Comparison of ENCODE assay signal across 12 cellular contexts in genomic region chr5:151449288-151449687, GRCh38. TPM values are rescaled to one million over a fixed set of nuclear protein-coding genes. Genes with fewer than 3 reads are reported as not detected.
DNase-seq lines count a peak whose midpoint lies in the region; ATAC-seq, FAIRE-seq and TF ChIP-seq lines count a peak whose summit lies in the region.
"Had no signal": no experiment of that assay in that cellular context is flagged by ENCODE, and none has a peak within 500 bp of the region (broad histone marks: within the 10 kb centered on the region; RNA-seq: fewer than 3 reads in every experiment).

No MANE protein-coding gene starts in this region.

- H3K36me3 ChIP-seq in astrocyte (ENCODE audit: insufficient read depth, low read length), result no peaks in the 10 kb centered on the region

- no peak for ATAC-seq in HG03521 (IDR thresholded peaks at IDR 0.05; ENCODE audit: unreplicated experiment)

- H3K9me3 Mint-ChIP-seq in CD14-positive monocyte (peaks cover 0 to 2% (median 0%) of the 10 kb centered on the region in 7 donors), IgD-negative memory B cell (no peaks in the 10 kb centered on the region), astrocyte (ENCODE audit: unreplicated experiment) (no peaks in the 10 kb centered on the region), nephron (peaks cover 2% of the 10 kb centered on the region)

- DNase-seq in CD14-positive monocyte (ENCODE audit: low spot score) (no peak), astrocyte (ENCODE audit: low read depth) (no peak), ureter (ENCODE audit: low spot score) (no peak), hippocampal formation (lab: John Stamatoyannopoulos, UW) (no peak)
- DNase-seq in activated effector memory CD4-positive, alpha-beta T cell treated with Interleukin-2 at 50 U/mL for 16 hours, result no peak
- DNase-seq: dermis blood vessel endothelial cell, DMS153, KBM-7, NCI-H526 had no signal

- TF ChIP-seq CTCF in CD14-positive monocyte (IDR thresholded peaks at IDR 0.05), result no peak
- TF ChIP-seq CTCF in astrocyte (IDR thresholded peaks at IDR 0.05; ENCODE audit: insufficient read depth, low read depth, low read length), result no peak
- no peak for TF ChIP-seq CTCF in nephron (IDR thresholded peaks at IDR 0.05; ENCODE audit: unreplicated experiment in 3 of 3)

- H3K9me3 ChIP-seq in astrocyte (ENCODE audit: insufficient read depth, low read depth, low read length), result no peaks in the 10 kb centered on the region

- H3K79me2 ChIP-seq in astrocyte (ENCODE audit: insufficient read depth, low read length), result peaks cover 35% of the 10 kb centered on the region

- peak overlapping the region; percentile 87 for H3K9ac ChIP-seq in astrocyte (ENCODE audit: low read length)

- H3K4me2 ChIP-seq in astrocyte (ENCODE audit: low read length), result peak overlapping the region; percentile 99

- H3K27ac Mint-ChIP-seq in CD14-positive monocyte, result peak overlapping the region in 5 of 7 donors; percentile 20 to 97 (median 89)
- H3K27ac Mint-ChIP-seq in IgD-negative memory B cell, result peak overlapping the region in 1 of 3 donors; percentile 89
- H3K27ac Mint-ChIP-seq in astrocyte (ENCODE audit: unreplicated experiment), result no peak overlapping the region
- peak overlapping the region; percentile 5 to 69 (median 11) for H3K27ac Mint-ChIP-seq in nephron

- peaks cover 39% of the 10 kb centered on the region for H3K4me1 Mint-ChIP-seq in CD14-positive monocyte
- H3K4me1 Mint-ChIP-seq in IgD-negative memory B cell, result peaks cover 6 to 17% (median 17%) of the 10 kb centered on the region in 3 donors
- peaks cover 18% of the 10 kb centered on the region for H3K4me1 Mint-ChIP-seq in astrocyte (ENCODE audit: low read depth, unreplicated experiment)
- peaks cover 34% of the 10 kb centered on the region for H3K4me1 Mint-ChIP-seq in nephron

- peaks cover 17% of the 10 kb centered on the region for H4K20me1 ChIP-seq in astrocyte (ENCODE audit: insufficient read depth, low read length)

- H2AFZ ChIP-seq in astrocyte (ENCODE audit: low read depth, low read length), result no peak overlapping the region

- H3K36me3 Mint-ChIP-seq in CD14-positive monocyte, result peaks cover 16 to 25% of the 10 kb centered on the region in 2 donors
- peaks cover 2% of the 10 kb centered on the region for H3K36me3 Mint-ChIP-seq in IgD-negative memory B cell
- H3K36me3 Mint-ChIP-seq in astrocyte (ENCODE audit: low read depth, unreplicated experiment), result no peaks in the 10 kb centered on the region
- H3K36me3 Mint-ChIP-seq in nephron (ENCODE audit: low read depth), result no peaks in the 10 kb centered on the region

- H3K4me3 Mint-ChIP-seq in CD14-positive monocyte (peak overlapping the region in 1 of 2 donors; percentile 97), IgD-negative memory B cell (peak overlapping the region; percentile 88 to 99 (median 96)), astrocyte (ENCODE audit: unreplicated experiment) (no peak overlapping the region), nephron (peak overlapping the region; percentile 91 to 98 (median 97))

- H3K4me1 ChIP-seq in astrocyte (ENCODE audit: insufficient read depth, low read length), result peaks cover 22% of the 10 kb centered on the region

- no peak for FAIRE-seq in astrocyte (lab: Jason Lieb, UNC)

- intact Hi-C loops in CD14-positive monocyte (cut with micrococcal nuclease), result loop anchor here (2.0 to 5.0 kb wide), 3 partner anchors 53 to 204 kb away; no protein-coding TSS in a partner anchor

- H3K27me3 Mint-ChIP-seq in CD14-positive monocyte (ENCODE audit: low read depth in 3 of 3), result peaks cover 0 to 2% (median 0%) of the 10 kb centered on the region in 3 donors
- peaks cover 8% of the 10 kb centered on the region for H3K27me3 Mint-ChIP-seq in IgD-negative memory B cell
- H3K27me3 Mint-ChIP-seq in astrocyte (ENCODE audit: low read depth, unreplicated experiment), result peaks cover 8% of the 10 kb centered on the region
- peaks cover 7% of the 10 kb centered on the region for H3K27me3 Mint-ChIP-seq in nephron (ENCODE audit: low read depth)

- no peak overlapping the region for H3K27ac ChIP-seq in astrocyte (ENCODE audit: low read depth, low read length)

- no peak overlapping the region for H3K4me3 ChIP-seq in astrocyte (ENCODE audit: insufficient read depth, low read depth, low read length)

- no peaks in the 10 kb centered on the region for H3K27me3 ChIP-seq in astrocyte (ENCODE audit: insufficient read depth, low read length)

RNA-seq across cellular contexts. Expression of gene SLC36A1, which starts 1.9 kb away (rescaled TPM):
- polyA plus RNA-seq in CD14-positive monocyte (1 to 10 TPM; 5.3 to 6.8 TPM), IgD-negative memory B cell (1.9 TPM)
- total RNA-seq in astrocyte (6.0 and 6.4 TPM in 2 replicates), ureter (14.4 TPM)
